ENCODE assay signal across 17 cellular contexts in the genomic region with DNA sequence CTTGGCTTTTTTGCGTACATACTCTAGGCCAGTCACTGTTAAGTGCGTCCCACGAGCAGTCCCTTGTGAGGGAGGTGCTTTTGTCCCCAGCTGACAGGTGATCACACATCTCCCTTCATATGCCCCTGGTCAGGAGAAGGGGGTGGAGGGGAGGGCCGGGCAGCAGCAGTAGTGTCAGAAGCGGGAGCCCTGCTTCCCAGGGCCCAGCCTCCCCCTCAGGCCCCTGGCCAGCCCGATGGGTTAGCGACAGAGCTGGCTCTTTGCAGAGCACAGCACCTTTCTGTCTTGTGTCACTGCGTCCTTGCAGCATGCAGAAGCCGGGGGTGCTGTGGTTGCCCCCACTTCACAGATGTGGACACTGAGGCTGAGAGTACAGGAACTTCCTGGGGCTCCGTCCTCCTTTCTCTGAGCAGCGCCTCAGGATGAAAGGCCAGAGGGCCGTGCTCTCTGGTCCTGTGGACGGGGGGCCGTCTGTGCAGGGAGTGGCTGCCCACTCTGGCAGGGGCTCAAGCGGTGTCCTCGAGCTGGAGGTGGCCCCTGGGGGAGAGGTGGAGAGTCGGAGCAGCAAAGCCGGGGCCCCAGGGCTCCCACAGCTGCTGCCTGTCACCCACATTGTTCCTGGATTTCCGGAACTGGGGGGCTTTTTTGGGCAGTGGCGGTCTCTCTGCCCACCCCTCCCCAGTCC. TPM values are rescaled to one million over a fixed set of nuclear protein-coding genes. Genes with fewer than 3 reads are reported as not detected.
DNase-seq lines count a peak whose midpoint lies in the region; ATAC-seq, FAIRE-seq and TF ChIP-seq lines count a peak whose summit lies in the region.
"Had no signal": no experiment of that assay in that cellular context is flagged by ENCODE, and none has a peak within 500 bp of the region (broad histone marks: within the 10 kb centered on the region; RNA-seq: fewer than 3 reads in every experiment).

No MANE protein-coding gene starts in this region.

- H3K9me1 ChIP-seq in K562 (ENCODE audit: control insufficient read depth, insufficient read depth, low read length), result peaks cover 27% of the 10 kb centered on the region

- H4K20me1 ChIP-seq in K562 (replicated peaks; ENCODE audit: control insufficient read depth, insufficient read depth, low read length) (peaks cover 56% of the 10 kb centered on the region), neural cell (ENCODE audit: insufficient read depth) (no peaks in the 10 kb centered on the region)

- TF ChIP-seq RAD21 in K562 (CRISPR knock-in tag; conservative IDR thresholded peaks at IDR 0.05 in 1 of 2, IDR thresholded peaks at IDR 0.05 in 1 of 2) (no peak), neural cell (conservative IDR thresholded peaks at IDR 0.05) (no peak)

- H3K27ac ChIP-seq in K562 (ENCODE audit: extremely low read depth, low read depth, low read length) (no peak overlapping the region), neural cell (ENCODE audit: low read length) (no peak overlapping the region), aorta (ENCODE audit: low read depth in 1 of 2, low read length in 2 of 2) (no peak overlapping the region)
- H3K27ac ChIP-seq: KMS-11 had no signal

- FAIRE-seq in K562 (lab: Jason Lieb, UNC), result no peak
- FAIRE-seq: D721Med had no signal

- BruUV-seq in K562 (replicated peaks; lab: Mats Ljungman, UMichigan), result no TSS peak

- CTCF ChIA-PET in K562 (lab: Yijun Ruan, JAX; ENCODE audit: low intra/inter-chr PET ratio), result no interaction called here

- H3K9me3 ChIP-seq in K562 (replicated peaks; ENCODE audit: control insufficient read depth, insufficient read depth, low read depth, low read length), result no peaks in the 10 kb centered on the region
- H3K9me3 ChIP-seq in neural cell (ENCODE audit: low read length), result no peaks in the 10 kb centered on the region
- H3K9me3 ChIP-seq in aorta (ENCODE audit: control insufficient read depth, low read length), result no peaks in the 10 kb centered on the region
- H3K9me3 ChIP-seq: MG63 had no signal

- H3F3A ChIP-seq in neural cell (ENCODE audit: insufficient read depth, low read length, poor library complexity, severe bottlenecking), result no peaks in the 10 kb centered on the region

- H3K79me2 ChIP-seq in K562 (ENCODE audit: control insufficient read depth, insufficient read depth, low read length) (peaks cover 62% of the 10 kb centered on the region), neural cell (replicated peaks; ENCODE audit: insufficient read depth, low read length) (peaks cover 55% of the 10 kb centered on the region)

- H3K4me2 ChIP-seq in K562 (ENCODE audit: insufficient read depth, low read length) (no peak overlapping the region), neural cell (ENCODE audit: low read length) (no peak overlapping the region)
- H3K4me2 ChIP-seq: KMS-11 had no signal

- in situ Hi-C loops in K562 (cut with MboI), result no loop called here

- WGBS in K562 (ENCODE audit: insufficient coverage, low coverage, missing lambda C conversion rate), result 85% methylated on average over 19 of the region's 20 CpGs
- 91 to 93% methylated on average over 20 of the region's 20 CpGs for WGBS in aorta, 2 donors

- H3K9me2 ChIP-seq in neural cell (ENCODE audit: insufficient read depth, low read length), result no peaks in the 10 kb centered on the region

- H3K4me3 ChIP-seq in K562, result no peak overlapping the region
- no peak overlapping the region for H3K4me3 ChIP-seq in neural cell (ENCODE audit: low read length)
- no peak overlapping the region for H3K4me3 ChIP-seq in aorta (ENCODE audit: low read length in 2 of 2)
- H3K4me3 ChIP-seq: MG63 had no signal

- no peak for ATAC-seq in Right ventricle myocardium superior (ENCODE audit: poor library complexity)
- no peak for ATAC-seq in left cardiac atrium
- ATAC-seq in K562, result no peak
- no peak for ATAC-seq in aorta (ENCODE audit: low FRiP score)
- no peak for ATAC-seq in HG03469 (IDR thresholded peaks at IDR 0.05; ENCODE audit: unreplicated experiment)
- no peak for ATAC-seq in HG03571 (IDR thresholded peaks at IDR 0.05; ENCODE audit: unreplicated experiment)
- ATAC-seq: Panc1, Right ventricle myocardium inferior had no signal

- no peak for TF ChIP-seq POLR2A in K562 (conservative IDR thresholded peaks at IDR 0.05)

- H3K4me1 ChIP-seq in K562 (replicated peaks in 1 of 2; ENCODE audit: control insufficient read depth in 2 of 2, insufficient read depth in 2 of 2, low read length in 2 of 2) (peaks cover 30 to 77% of the 10 kb centered on the region in 2 experiments), aorta (ENCODE audit: control insufficient read depth in 1 of 2, insufficient read depth in 2 of 2, low read length in 2 of 2) (no peaks in the 10 kb centered on the region)

- H2AFZ ChIP-seq in K562 (ENCODE audit: low read depth, low read length) (no peak overlapping the region), neural cell (ENCODE audit: low read depth, low read length) (no peak overlapping the region)

- DNase-seq in Right ventricle myocardium superior (peak; percentile 32), left cardiac atrium (no peak), K562 (ENCODE audit: extremely low read depth in 1 of 4, low spot score in 3 of 4) (no peak), aorta (peak; percentile 43 to 67), HCEC 1CT (no peak)
- DNase-seq: 8988T; CD8-positive, alpha-beta memory T cell; DMS79; MG63; NCI-H1092 treated with DMSO at 0.1 percent for 48 hours had no signal

- no peaks in the 10 kb centered on the region for H3K27me3 ChIP-seq in K562 (ENCODE audit: control insufficient read depth in 2 of 2, insufficient read depth in 2 of 2, low read length in 2 of 2)
- H3K27me3 ChIP-seq in neural cell (ENCODE audit: insufficient read depth, low read depth, low read length), result no peaks in the 10 kb centered on the region
- no peaks in the 10 kb centered on the region for H3K27me3 ChIP-seq in aorta (ENCODE audit: control insufficient read depth in 1 of 2, insufficient read depth in 2 of 2, low read length in 1 of 2)
- H3K27me3 ChIP-seq: MG63 had no signal

- H3K9ac ChIP-seq in K562 (ENCODE audit: insufficient read depth in 1 of 2, low read depth in 2 of 2, low read length in 2 of 2) (peak overlapping the region in 1 of 2 experiments; percentile 71; a peak in 1 of 4 replicates), neural cell (ENCODE audit: low read length) (peak overlapping the region; percentile 46)
- H3K9ac ChIP-seq: KMS-11 had no signal

- POLR2A ChIA-PET in K562 (lab: Yijun Ruan, JAX), result interaction anchor here (0.6 to 1.2 kb wide), 4 partner anchors 122 to 396 kb away, joined by 3 read pairs; no protein-coding TSS in a partner anchor

- H3K36me3 ChIP-seq in K562 (ENCODE audit: control insufficient read depth, insufficient read depth, low read length) (peaks cover 65% of the 10 kb centered on the region; the same call in 2 of the 3 replicates), neural cell (ENCODE audit: insufficient read depth, low read length) (no peaks in the 10 kb centered on the region), aorta (ENCODE audit: control insufficient read depth in 1 of 2, insufficient read depth in 2 of 2, low read length in 1 of 2) (no peaks in the 10 kb centered on the region)

- TF ChIP-seq EP300 in K562 (IDR thresholded peaks at IDR 0.05; ENCODE audit: low read length) (no peak), neural cell (conservative IDR thresholded peaks at IDR 0.05; ENCODE audit: poor library complexity, severe bottlenecking) (no peak)

- intact Hi-C loops in Right ventricle myocardium superior (cut with DNase I) (no loop called here), left cardiac atrium (cut with DNase I) (no loop called here), K562 (cut with micrococcal nuclease) (no loop called here), aorta (cut with DNase I) (no loop called here)

- TF ChIP-seq CTCF in K562 (IDR thresholded peaks at IDR 0.05 in 2 of 3, conservative IDR thresholded peaks at IDR 0.05 in 1 of 3; ENCODE audit: insufficient read depth in 2 of 3, low read depth in 1 of 3, low read length in 3 of 3), result no peak
- TF ChIP-seq CTCF in neural cell (IDR thresholded peaks at IDR 0.05; ENCODE audit: poor library complexity, severe bottlenecking), result no peak

RNA-seq across cellular contexts. Expression of gene TMEM201, which starts 5.9 kb away (rescaled TPM):
- 17.2 TPM for total RNA-seq in Right ventricle myocardium superior
- 10 to 100 TPM; 18.5 to 21.2 TPM for total RNA-seq in left cardiac atrium
- total RNA-seq in K562 (2011; cell fraction: chromatin; rRNA removed; ENCODE audit: low replicate concordance), result 31.6 and 91.3 TPM in 2 replicates
- 68.6 and 78.7 TPM in 2 replicates for total RNA-seq in K562 (2011; cell fraction: nucleolus; rRNA removed)
- 48.5 and 50.3 TPM in 2 replicates for total RNA-seq in K562 (2011; cell fraction: nucleoplasm; rRNA removed)
- total RNA-seq in K562 (2014; rRNA removed), result 9.0 and 16.5 TPM in 2 replicates
- 1.9 and 3.0 TPM in 2 replicates for total RNA-seq in K562 (2014; rRNA removed; fragmentation: Illumina TruSeq; extraction: Trizol)
- 7.4 and 9.0 TPM in 2 replicates for total RNA-seq in K562 (2015; rRNA removed; fragmentation: Illumina TruSeq; extraction: Trizol)
- 48.8 and 51.3 TPM in 2 replicates for total RNA-seq in K562 (2021)
- polyA plus RNA-seq in K562 (2011; rRNA removed), result 2.3 and 3.9 TPM in 2 replicates
- polyA plus RNA-seq in K562 (2011; cell fraction: cytosol; rRNA removed), result 3.0 and 6.9 TPM in 2 replicates
- 15.1 and 27.9 TPM in 2 replicates for polyA plus RNA-seq in K562 (2011; cell fraction: nucleus; rRNA removed)
- polyA plus RNA-seq in K562 (2012), result 18.3 and 22.2 TPM in 2 replicates
- 10.3 and 24.1 TPM in 2 replicates for polyA plus RNA-seq in K562 (2014; fragmentation: Illumina TruSeq; extraction: Trizol)
- under 1 TPM; 0.42 to 0.46 TPM for polyA plus RNA-seq in K562 (2014; fragmentation: Nextera tagmentation; extraction: Ambion mirVana)
- 14.7 and 15.4 TPM in 2 replicates for polyA plus RNA-seq in K562 (2014; rRNA removed)
- 2.8 and 4.0 TPM in 2 replicates for polyA minus RNA-seq in K562 (2011; rRNA and poly(A)+ RNA removed)
- 15.2 and 18.0 TPM in 2 replicates for polyA minus RNA-seq in K562 (2011; cell fraction: cytosol; rRNA and poly(A)+ RNA removed)
- 19.2 and 21.4 TPM in 2 replicates for polyA minus RNA-seq in K562 (2011; cell fraction: nucleus; rRNA and poly(A)+ RNA removed)
- 7.3 and 9.2 TPM in 2 replicates for polyA plus RNA-seq in neural cell
- polyA minus RNA-seq in neural cell, result 14.9 and 18.5 TPM in 2 replicates
- total RNA-seq in aorta, result 1 to 10 TPM; 5.1 to 9.4 TPM
- polyA plus RNA-seq in aorta, result 1 to 10 TPM; 1.1 to 3.5 TPM

RNA-seq across cellular contexts. Expression of gene SLC25A33, which starts 55.3 kb away (rescaled TPM):
- total RNA-seq in Right ventricle myocardium superior, result 6.3 TPM
- total RNA-seq in left cardiac atrium, result 1 to 10 TPM; 7.2 to 8.8 TPM
- total RNA-seq in K562 (2011; cell fraction: chromatin; rRNA removed; ENCODE audit: low replicate concordance), result 13.1 and 13.7 TPM in 2 replicates
- 11.7 and 12.3 TPM in 2 replicates for total RNA-seq in K562 (2011; cell fraction: nucleolus; rRNA removed)
- total RNA-seq in K562 (2011; cell fraction: nucleoplasm; rRNA removed), result 13.1 and 21.5 TPM in 2 replicates
- total RNA-seq in K562 (2014; rRNA removed), result 22.7 and 23.5 TPM in 2 replicates
- total RNA-seq in K562 (2014; rRNA removed; fragmentation: Illumina TruSeq; extraction: Trizol), result 23.5 and 24.2 TPM in 2 replicates
- total RNA-seq in K562 (2015; rRNA removed; fragmentation: Illumina TruSeq; extraction: Trizol), result 17.6 and 19.2 TPM in 2 replicates
- total RNA-seq in K562 (2021), result 20.7 and 20.9 TPM in 2 replicates
- 11.9 and 14.9 TPM in 2 replicates for polyA plus RNA-seq in K562 (2011; rRNA removed)
- 10.0 and 13.1 TPM in 2 replicates for polyA plus RNA-seq in K562 (2011; cell fraction: cytosol; rRNA removed)
- 6.2 and 7.7 TPM in 2 replicates for polyA plus RNA-seq in K562 (2011; cell fraction: nucleus; rRNA removed)
- polyA plus RNA-seq in K562 (2012), result 10.1 and 13.7 TPM in 2 replicates
- 15.3 and 16.5 TPM in 2 replicates for polyA plus RNA-seq in K562 (2014; fragmentation: Illumina TruSeq; extraction: Trizol)
- 1 to 10 TPM; 3.2 to 6.4 TPM for polyA plus RNA-seq in K562 (2014; fragmentation: Nextera tagmentation; extraction: Ambion mirVana)
- polyA plus RNA-seq in K562 (2014; rRNA removed), result 17.5 and 21.6 TPM in 2 replicates
- 11.2 and 12.4 TPM in 2 replicates for polyA minus RNA-seq in K562 (2011; rRNA and poly(A)+ RNA removed)
- polyA minus RNA-seq in K562 (2011; cell fraction: cytosol; rRNA and poly(A)+ RNA removed), result 8.6 and 9.5 TPM in 2 replicates
- 4.7 and 5.8 TPM in 2 replicates for polyA minus RNA-seq in K562 (2011; cell fraction: nucleus; rRNA and poly(A)+ RNA removed)
- polyA plus RNA-seq in neural cell, result 14.8 and 19.1 TPM in 2 replicates
- polyA minus RNA-seq in neural cell, result 14.9 and 15.3 TPM in 2 replicates
- total RNA-seq in aorta, result 1 to 10 TPM; 2.2 to 3.0 TPM
- polyA plus RNA-seq in aorta, result 1 to 10 TPM; 1.5 to 2.1 TPM

RNA-seq across cellular contexts. Expression of gene PIK3CD, which starts 56.9 kb away (rescaled TPM):
- total RNA-seq in Right ventricle myocardium superior, result 3.3 TPM
- total RNA-seq in left cardiac atrium, result 1 to 10 TPM; 4.4 to 7.4 TPM
- 17.5 and 44.3 TPM in 2 replicates for total RNA-seq in K562 (2011; cell fraction: chromatin; rRNA removed; ENCODE audit: low replicate concordance)
- total RNA-seq in K562 (2011; cell fraction: nucleolus; rRNA removed), result 32.4 and 33.3 TPM in 2 replicates
- total RNA-seq in K562 (2011; cell fraction: nucleoplasm; rRNA removed), result 16.6 and 20.1 TPM in 2 replicates
- total RNA-seq in K562 (2014; rRNA removed), result 7.4 and 15.2 TPM in 2 replicates
- total RNA-seq in K562 (2014; rRNA removed; fragmentation: Illumina TruSeq; extraction: Trizol), result 4.4 and 5.1 TPM in 2 replicates
- total RNA-seq in K562 (2015; rRNA removed; fragmentation: Illumina TruSeq; extraction: Trizol), result 7.2 and 8.2 TPM in 2 replicates
- 19.5 and 20.8 TPM in 2 replicates for total RNA-seq in K562 (2021)
- 5.6 and 14.8 TPM in 2 replicates for polyA plus RNA-seq in K562 (2011; rRNA removed)
- 8.3 and 11.4 TPM in 2 replicates for polyA plus RNA-seq in K562 (2011; cell fraction: cytosol; rRNA removed)
- 24.4 and 38.0 TPM in 2 replicates for polyA plus RNA-seq in K562 (2011; cell fraction: nucleus; rRNA removed)
- 11.3 and 21.5 TPM in 2 replicates for polyA plus RNA-seq in K562 (2012)
- 9.5 and 12.5 TPM in 2 replicates for polyA plus RNA-seq in K562 (2014; fragmentation: Illumina TruSeq; extraction: Trizol)
- polyA plus RNA-seq in K562 (2014; fragmentation: Nextera tagmentation; extraction: Ambion mirVana), result 1 to 10 TPM; 1.8 to 2.0 TPM
- 10.8 and 11.1 TPM in 2 replicates for polyA plus RNA-seq in K562 (2014; rRNA removed)
- polyA minus RNA-seq in K562 (2011; rRNA and poly(A)+ RNA removed), result 5.2 and 8.9 TPM in 2 replicates
- polyA minus RNA-seq in K562 (2011; cell fraction: cytosol; rRNA and poly(A)+ RNA removed), result 7.1 and 15.0 TPM in 2 replicates
- polyA minus RNA-seq in K562 (2011; cell fraction: nucleus; rRNA and poly(A)+ RNA removed), result 12.5 and 24.8 TPM in 2 replicates
- polyA plus RNA-seq in neural cell, result 4.2 and 4.5 TPM in 2 replicates
- polyA minus RNA-seq in neural cell, result 5.4 and 5.6 TPM in 2 replicates
- total RNA-seq in aorta, result 10 to 100 TPM; 13.3 to 21.0 TPM
- 10 to 100 TPM in 1 of 2 donors, 1 to 10 TPM in 1; 5.2 to 10.1 TPM for polyA plus RNA-seq in aorta

Comparison
In these comparisons a context has a peak if more than half of its experiments do, and no peak if none do; other contexts are left out.
1. DNase-seq: peak in Right ventricle myocardium superior (single experiment) and aorta (2 of 2); none in left cardiac atrium (single experiment), K562 (0 of 4) and HCEC 1CT (single experiment).